Comparison of ENCODE assay signal across 23 cellular contexts in genomic region chr2:60172801-60173200, GRCh38.
DNase-seq lines count a peak whose midpoint lies in the region; ATAC-seq, FAIRE-seq and TF ChIP-seq lines count a peak whose summit lies in the region.
"Had no signal": no experiment of that assay in that cellular context is flagged by ENCODE, and none has a peak within 500 bp of the region (broad histone marks: within the 10 kb centered on the region; RNA-seq: fewer than 3 reads in every experiment).

No MANE protein-coding gene starts in this region.

- no peak for DNase-seq in HepG2 (ENCODE audit: low spot score)
- DNase-seq in right lobe of liver = no peak
- peak; percentile 77 for DNase-seq in MM.1S
- peak; percentile 31 for DNase-seq in neural progenitor cell (ENCODE audit: low spot score)
- DNase-seq in DMS53 treated with DMSO at 0.1 percent for 48 hours (lab: John Stamatoyannopoulos, UW; ENCODE audit: unreplicated experiment) = no peak
- DNase-seq in stimulated activated CD4-positive, alpha-beta T cell treated with anti-CD3 and anti-CD28 coated beads, Interleukin-2, amount 100 ng/mL, for 24 hours = no peak
- DNase-seq: AML-193; Caco-2; Calu3; CD4-positive, alpha-beta T cell; CD8-positive, alpha-beta T cell; DMS79; GF-D8 had no signal

- H3K9me3 ChIP-seq in HepG2 (ENCODE audit: low read length) (no peaks in the 10 kb centered on the region), right lobe of liver (no peaks in the 10 kb centered on the region), MM.1S (replicated peaks; ENCODE audit: insufficient read depth, low read length) (no peaks in the 10 kb centered on the region), neural progenitor cell (ENCODE audit: low read depth) (no peaks in the 10 kb centered on the region), thymus (ENCODE audit: control insufficient read depth) (no peaks in the 10 kb centered on the region)
- H3K9me3 ChIP-seq: A549; BLaER1 treated with 17β-estradiol and CSF1 and Interleukin-3, amounts not matched to agents 10 nM and 100 nM; Caco-2 had no signal

- H4K20me1 ChIP-seq in HepG2 (ENCODE audit: insufficient read depth, low read length) (no peaks in the 10 kb centered on the region), MM.1S (ENCODE audit: insufficient read depth, low read length) (no peaks in the 10 kb centered on the region), neural progenitor cell (ENCODE audit: low read depth) (no peaks in the 10 kb centered on the region)
- H4K20me1 ChIP-seq: BLaER1 treated with 17β-estradiol and CSF1 and Interleukin-3, amounts not matched to agents 10 nM and 100 nM had no signal

- intact Hi-C loops in HepG2 (cut with micrococcal nuclease; ENCODE audit: unreplicated experiment) (no loop called here), right lobe of liver (cut with DNase I) (no loop called here)

- no peaks in the 10 kb centered on the region for H3K9me3 Mint-ChIP-seq in neural progenitor cell
- H3K9me3 Mint-ChIP-seq: CD4-positive, alpha-beta T cell; CD8-positive, alpha-beta T cell had no signal

- H3K79me2 ChIP-seq in HepG2 (ENCODE audit: insufficient read depth, low read length) (no peaks in the 10 kb centered on the region), MM.1S (ENCODE audit: low read length) (no peaks in the 10 kb centered on the region), neural progenitor cell (ENCODE audit: low read depth) (no peaks in the 10 kb centered on the region)

- TF ChIP-seq EP300 in HepG2 (IDR thresholded peaks at IDR 0.05; ENCODE audit: low read depth in 2 of 2, low read length in 2 of 2) (no peak), HepG2 (CRISPR knock-in tag; IDR thresholded peaks at IDR 0.05; ENCODE audit: borderline replicate concordance) (no peak)

- 10% methylated on average over 3 of the region's 3 CpGs for WGBS in HepG2 (ENCODE audit: low lambda C conversion rate)
- WGBS in right lobe of liver (ENCODE audit: insufficient coverage, low coverage, low lambda C conversion rate, missing lambda C conversion rate) = 79% methylated on average over 2 of the region's 3 CpGs
- 34% methylated on average over 3 of the region's 3 CpGs for WGBS in thymus

- no peak for FAIRE-seq in HepG2 (lab: Jason Lieb, UNC)
- FAIRE-seq: A549, D721Med, G401.6, GM12891 had no signal

- H3K27me3 ChIP-seq in HepG2 (ENCODE audit: control insufficient read depth in 1 of 2, insufficient read depth in 2 of 2, low read length in 2 of 2) (no peaks in the 10 kb centered on the region), right lobe of liver (no peaks in the 10 kb centered on the region), MM.1S (replicated peaks; ENCODE audit: insufficient read depth, low read length) (no peaks in the 10 kb centered on the region), neural progenitor cell (no peaks in the 10 kb centered on the region), thymus (ENCODE audit: control insufficient read depth, insufficient read depth) (no peaks in the 10 kb centered on the region)
- H3K27me3 ChIP-seq: BLaER1 treated with 17β-estradiol and CSF1 and Interleukin-3, amounts not matched to agents 10 nM and 100 nM had no signal

- H3K36me3 Mint-ChIP-seq in neural progenitor cell = no peaks in the 10 kb centered on the region
- H3K36me3 Mint-ChIP-seq: CD8-positive, alpha-beta T cell had no signal

- H3K4me3 ChIP-seq in HepG2 (replicated peaks in 1 of 3; ENCODE audit: insufficient read depth in 1 of 3, low read depth in 2 of 3, low read length in 3 of 3) (no peak overlapping the region), right lobe of liver (no peak overlapping the region), MM.1S (ENCODE audit: low read length) (no peak overlapping the region), neural progenitor cell (no peak overlapping the region), thymus (ENCODE audit: low read length) (peak overlapping the region; percentile 3)
- H3K4me3 ChIP-seq: A549; BLaER1 treated with 17β-estradiol and CSF1 and Interleukin-3, amounts not matched to agents 10 nM and 100 nM had no signal

- no peaks in the 10 kb centered on the region for H3K4me1 Mint-ChIP-seq in neural progenitor cell
- H3K4me1 Mint-ChIP-seq: B cell had no signal

- no peak overlapping the region for H3K27ac Mint-ChIP-seq in neural progenitor cell
- H3K27ac Mint-ChIP-seq: B cell; CD4-positive, alpha-beta T cell; CD8-positive, alpha-beta T cell had no signal

- CTCF ChIA-PET in HepG2 (lab: Yijun Ruan, JAX; ENCODE audit: low intra/inter-chr PET ratio, low total read pairs) = no interaction called here

- H3K4me1 ChIP-seq in HepG2 (ENCODE audit: insufficient read depth, low read length) (no peaks in the 10 kb centered on the region), right lobe of liver (no peaks in the 10 kb centered on the region), MM.1S (ENCODE audit: low read length) (no peaks in the 10 kb centered on the region), neural progenitor cell (peaks cover 19% of the 10 kb centered on the region), thymus (ENCODE audit: control insufficient read depth, insufficient read depth, low read length) (peaks cover 13% of the 10 kb centered on the region)
- H3K4me1 ChIP-seq: A549; BLaER1 treated with 17β-estradiol and CSF1 and Interleukin-3, amounts not matched to agents 10 nM and 100 nM; Caco-2 had no signal

- H2AFZ ChIP-seq in HepG2 (ENCODE audit: low read length) = no peak overlapping the region
- no peak overlapping the region for H2AFZ ChIP-seq in MM.1S (ENCODE audit: low read length)
- H2AFZ ChIP-seq in neural progenitor cell (replicated peaks) = no peak overlapping the region

- TF ChIP-seq POLR2A in HepG2 (IDR thresholded peaks at IDR 0.05; ENCODE audit: insufficient read depth in 1 of 2, low read depth in 2 of 2, low read length in 2 of 2) (no peak), right lobe of liver (IDR thresholded peaks at IDR 0.05) (no peak)

- H3K27ac ChIP-seq in HepG2 (ENCODE audit: extremely low read length, insufficient read depth, low read length) (no peak overlapping the region), right lobe of liver (no peak overlapping the region), MM.1S (ENCODE audit: low read length) (peak overlapping the region; percentile 26; the same call in 1 of the 2 replicates), neural progenitor cell (no peak overlapping the region), thymus (ENCODE audit: low read depth) (peak overlapping the region; percentile 25)
- H3K27ac ChIP-seq: 22Rv1; A549; BLaER1 treated with 17β-estradiol and CSF1 and Interleukin-3, amounts not matched to agents 10 nM and 100 nM; C4-2B had no signal

- POLR2A ChIA-PET in HepG2 (lab: Yijun Ruan, JAX) = no interaction called here

- TF ChIP-seq CTCF in HepG2 (CRISPR knock-in tag; IDR thresholded peaks at IDR 0.05) (no peak), right lobe of liver (IDR thresholded peaks at IDR 0.05) (no peak), MM.1S (IDR thresholded peaks at IDR 0.05; ENCODE audit: low read length) (no peak), neural progenitor cell (IDR thresholded peaks at IDR 0.05) (no peak)

- no peaks in the 10 kb centered on the region for H3K9me2 ChIP-seq in MM.1S (replicated peaks; ENCODE audit: insufficient read depth, low read length)

- H3K27me3 Mint-ChIP-seq in neural progenitor cell (ENCODE audit: insufficient read depth, low read depth) = peaks cover 2% of the 10 kb centered on the region
- H3K27me3 Mint-ChIP-seq: B cell; CD4-positive, alpha-beta T cell had no signal

- H3K4me2 ChIP-seq in HepG2 (ENCODE audit: low read depth, low read length) (no peak overlapping the region), MM.1S (ENCODE audit: low read depth, low read length) (peak overlapping the region; percentile 17; the same call in 1 of the 2 replicates), neural progenitor cell (peak overlapping the region; percentile 32)
- H3K4me2 ChIP-seq: A549; BLaER1 treated with 17β-estradiol and CSF1 and Interleukin-3, amounts not matched to agents 10 nM and 100 nM had no signal

- in situ Hi-C loops in HepG2 (cut with HindIII; ENCODE audit: extremely low pct_ligation_motif_present, low pct_unique_long_range_greater_than_20kb) = no loop called here

- no peaks in the 10 kb centered on the region for H3K36me3 ChIP-seq in HepG2 (replicated peaks in 1 of 2; ENCODE audit: control insufficient read depth in 1 of 2, insufficient read depth in 2 of 2, low read length in 2 of 2)
- H3K36me3 ChIP-seq in right lobe of liver = no peaks in the 10 kb centered on the region
- no peaks in the 10 kb centered on the region for H3K36me3 ChIP-seq in MM.1S (replicated peaks; ENCODE audit: insufficient read depth, low read length)
- H3K36me3 ChIP-seq in neural progenitor cell = no peaks in the 10 kb centered on the region
- no peaks in the 10 kb centered on the region for H3K36me3 ChIP-seq in thymus (ENCODE audit: control insufficient read depth, insufficient read depth)
- H3K36me3 ChIP-seq: BLaER1 treated with 17β-estradiol and CSF1 and Interleukin-3, amounts not matched to agents 10 nM and 100 nM had no signal

- H3K4me3 Mint-ChIP-seq in neural progenitor cell = no peak overlapping the region
- H3K4me3 Mint-ChIP-seq: B cell; CD4-positive, alpha-beta T cell; CD8-positive, alpha-beta T cell had no signal

- H3F3A ChIP-seq in MM.1S (ENCODE audit: insufficient read depth, low read length) (peaks cover 5% of the 10 kb centered on the region; the same call in 1 of the 2 replicates), neural progenitor cell (ENCODE audit: low read depth) (no peaks in the 10 kb centered on the region)

- BruUV-seq in HepG2 (replicated peaks; lab: Mats Ljungman, UMichigan) = no TSS peak

- no peak for ATAC-seq in HepG2
- ATAC-seq in right lobe of liver = no peak
- ATAC-seq in HG02870 (IDR thresholded peaks at IDR 0.05; ENCODE audit: unreplicated experiment) = no peak
- ATAC-seq: A549; CD8-positive, alpha-beta T cell had no signal

- no peak for TF ChIP-seq RAD21 in HepG2 (CRISPR knock-in tag; IDR thresholded peaks at IDR 0.05)

- no peak overlapping the region for H3K9ac ChIP-seq in HepG2 (ENCODE audit: insufficient read depth, low read depth, low read length)
- H3K9ac ChIP-seq in MM.1S (ENCODE audit: low read length) = no peak overlapping the region
- H3K9ac ChIP-seq in neural progenitor cell = no peak overlapping the region
- H3K9ac ChIP-seq: BLaER1 treated with 17β-estradiol and CSF1 and Interleukin-3, amounts not matched to agents 10 nM and 100 nM had no signal

TF ChIP-seq in HepG2, 621 proteins besides CTCF, POLR2A, EP300 and RAD21:
- TF ChIP-seq MNT (IDR thresholded peaks at IDR 0.05) = peak; percentile 55
- TF ChIP-seq ZNF780A (CRISPR knock-in tag; IDR thresholded peaks at IDR 0.05) = no peak

Comparison
In these comparisons a context has a peak if more than half of its experiments do, and no peak if none do; other contexts are left out.
1. DNase-seq: peak in MM.1S (single experiment) and neural progenitor cell (single experiment); none in HepG2 (single experiment), right lobe of liver (0 of 3), DMS53 treated with DMSO at 0.1 percent for 48 hours (single experiment) and stimulated activated CD4-positive, alpha-beta T cell treated with anti-CD3 and anti-CD28 coated beads, Interleukin-2, amount 100 ng/mL, for 24 hours (0 of 2).
2. H3K27ac ChIP-seq: peak in MM.1S (single experiment) and thymus (single experiment); none in HepG2 (single experiment), right lobe of liver (0 of 3) and neural progenitor cell (single experiment).